24 cellular contexts compared by ENCODE assay signal in genomic region chr19:9801976-9802375, GRCh38.
"Had no signal": no experiment of that assay in that cellular context is flagged by ENCODE, and none has a peak within 500 bp of the region (broad histone marks: within the 10 kb centered on the region; RNA-seq: fewer than 3 reads in every experiment).

No MANE protein-coding gene starts in this region.

- H3K4me3 ChIP-seq: cardiac muscle cell, SJSA1 had no signal

- H3K9me3 ChIP-seq: SJSA1 had no signal

- ATAC-seq: activated T-cell treated with anti-CD3 and anti-CD28 coated beads, Interleukin-2, amount 50 U/mL, for 4 hours; PC-3; T-helper 17 cell had no signal

- H3K27me3 ChIP-seq: brain microvascular endothelial cell, cardiac muscle cell, SJSA1 had no signal

- H3K4me3 Mint-ChIP-seq: activated CD4-positive, alpha-beta memory T cell treated with anti-CD3 and anti-CD28 coated beads for 36 hours; activated CD4-positive, alpha-beta T cell treated with anti-CD3 and anti-CD28 coated beads, Interleukin-2, amount 10 ng/mL, durations not matched to agents 7 days and 5 days; activated naive CD4-positive, alpha-beta T cell treated with anti-CD3 and anti-CD28 coated beads, Interleukin-2, amount 10 ng/mL, durations not matched to agents 7 days and 5 days; activated naive CD8-positive, alpha-beta T cell treated with anti-CD3 and anti-CD28 coated beads for 36 hours; activated T-cell treated with anti-CD3 and anti-CD28 coated beads, Interleukin-2, amount 50 U/mL, for 4 hours; T-helper 17 cell had no signal

- DNase-seq: activated CD4-positive, alpha-beta memory T cell treated with anti-CD3 and anti-CD28 coated beads for 36 hours; activated CD4-positive, alpha-beta T cell treated with anti-CD3 and anti-CD28 coated beads, Interleukin-2, amount 10 ng/mL, durations not matched to agents 7 days and 5 days; activated CD4-positive, CD25-positive, alpha-beta regulatory T cell; activated CD8-positive, alpha-beta memory T cell treated with anti-CD3 and anti-CD28 coated beads for 24 hours; activated gamma-delta T cell treated with Interleukin-2 at 50 U/mL for 16 hours; activated naive CD4-positive, alpha-beta T cell treated with anti-CD3 and anti-CD28 coated beads, Interleukin-2, amount 10 ng/mL, durations not matched to agents 7 days and 5 days; activated naive CD8-positive, alpha-beta T cell treated with anti-CD3 and anti-CD28 coated beads for 36 hours; activated T-cell treated with anti-CD3 and anti-CD28 coated beads, Interleukin-2, amount 50 U/mL, for 4 hours; brain microvascular endothelial cell; NCI-H1092 treated with DMSO at 0.1 percent for 48 hours; NCI-H1417 treated with DMSO at 0.1 percent for 48 hours; NCI-H1694; NCI-H2029; NCI-H2107; NCI-H345; NCI-H510A; NCI-H526 treated with DMSO at 0.1 percent for 48 hours; PC-3; SHP77; T-helper 17 cell; T-helper 9 cell had no signal

- H3K27ac Mint-ChIP-seq: activated CD4-positive, alpha-beta memory T cell treated with anti-CD3 and anti-CD28 coated beads for 36 hours; activated CD4-positive, alpha-beta T cell treated with anti-CD3 and anti-CD28 coated beads, Interleukin-2, amount 10 ng/mL, durations not matched to agents 7 days and 5 days; activated naive CD4-positive, alpha-beta T cell treated with anti-CD3 and anti-CD28 coated beads, Interleukin-2, amount 10 ng/mL, durations not matched to agents 7 days and 5 days; activated naive CD8-positive, alpha-beta T cell treated with anti-CD3 and anti-CD28 coated beads for 36 hours; T-helper 17 cell had no signal

- H3K36me3 Mint-ChIP-seq: activated CD4-positive, alpha-beta memory T cell treated with anti-CD3 and anti-CD28 coated beads for 36 hours; activated naive CD8-positive, alpha-beta T cell treated with anti-CD3 and anti-CD28 coated beads for 36 hours had no signal

- H3K27ac ChIP-seq: brain microvascular endothelial cell, cardiac muscle cell, SJSA1 had no signal

- H3K9me3 Mint-ChIP-seq: activated CD4-positive, alpha-beta memory T cell treated with anti-CD3 and anti-CD28 coated beads for 36 hours; activated CD4-positive, alpha-beta T cell treated with anti-CD3 and anti-CD28 coated beads, Interleukin-2, amount 10 ng/mL, durations not matched to agents 7 days and 5 days; activated naive CD4-positive, alpha-beta T cell treated with anti-CD3 and anti-CD28 coated beads, Interleukin-2, amount 10 ng/mL, durations not matched to agents 7 days and 5 days; activated naive CD8-positive, alpha-beta T cell treated with anti-CD3 and anti-CD28 coated beads for 36 hours; activated T-cell treated with anti-CD3 and anti-CD28 coated beads, Interleukin-2, amount 50 U/mL, for 4 hours had no signal

- H3K27me3 Mint-ChIP-seq: activated CD4-positive, alpha-beta memory T cell treated with anti-CD3 and anti-CD28 coated beads for 36 hours; activated CD4-positive, alpha-beta T cell treated with anti-CD3 and anti-CD28 coated beads, Interleukin-2, amount 10 ng/mL, durations not matched to agents 7 days and 5 days; activated naive CD4-positive, alpha-beta T cell treated with anti-CD3 and anti-CD28 coated beads, Interleukin-2, amount 10 ng/mL, durations not matched to agents 7 days and 5 days; activated naive CD8-positive, alpha-beta T cell treated with anti-CD3 and anti-CD28 coated beads for 36 hours; T-helper 17 cell had no signal

- H3K36me3 ChIP-seq: cardiac muscle cell had no signal

- FAIRE-seq: RCC 7860 had no signal

- H3K4me1 ChIP-seq: SJSA1 had no signal
